18 cellular contexts compared by ENCODE assay signal in genomic region chr2:96553176-96553956, GRCh38. TPM values are rescaled to one million over a fixed set of nuclear protein-coding genes. Genes with fewer than 3 reads are reported as not detected.
DNase-seq lines count a peak whose midpoint lies in the region; ATAC-seq and TF ChIP-seq lines count a peak whose summit lies in the region.
"Had no signal": no experiment of that assay in that cellular context is flagged by ENCODE, and none has a peak within 500 bp of the region (broad histone marks: within the 10 kb centered on the region; RNA-seq: fewer than 3 reads in every experiment).

No MANE protein-coding gene starts in this region.

- no peak for ATAC-seq in activated CD8-positive, alpha-beta memory T cell treated with anti-CD3 and anti-CD28 coated beads, Interleukin-2, amount 10 ng/mL, durations not matched to agents 7 days and 5 days
- ATAC-seq in CD8-positive, alpha-beta T cell, result no peak
- no peak for ATAC-seq in activated T-cell treated with anti-CD3 and anti-CD28 coated beads, Interleukin-2, amount 50 U/mL, for 4 hours
- ATAC-seq in naive thymus-derived CD4-positive, alpha-beta T cell, result no peak

- peak; percentile 72 for DNase-seq in activated CD8-positive, alpha-beta memory T cell treated with anti-CD3 and anti-CD28 coated beads, Interleukin-2, amount 50 U/mL, for 48 hours
- DNase-seq in activated CD8-positive, alpha-beta memory T cell treated with anti-CD3 and anti-CD28 coated beads, Interleukin-2, amount 10 ng/mL, durations not matched to agents 7 days and 5 days, result no peak
- no peak for DNase-seq in CD8-positive, alpha-beta T cell
- DNase-seq in activated T-cell treated with anti-CD3 and anti-CD28 coated beads, Interleukin-2, amount 50 U/mL, for 4 hours, result no peak
- DNase-seq in naive thymus-derived CD4-positive, alpha-beta T cell, result peak in 3 of 9 donors; percentile 12 to 23 (median 18)
- DNase-seq in NCI-H1930 (lab: John Stamatoyannopoulos, UW), result no peak
- no peak for DNase-seq in NCI-H1417 treated with DMSO at 0.1 percent for 48 hours (lab: John Stamatoyannopoulos, UW)
- DNase-seq in inferior parietal cortex (ENCODE audit: extremely low spot score), result no peak
- DNase-seq: NCI-H226 had no signal

- H3K36me3 ChIP-seq in CD8-positive, alpha-beta T cell (ENCODE audit: insufficient read depth, low read length), result peaks cover 37% of the 10 kb centered on the region
- peaks cover 10 to 47% (median 11%) of the 10 kb centered on the region in 3 experiments for H3K36me3 ChIP-seq in naive thymus-derived CD4-positive, alpha-beta T cell (ENCODE audit: control insufficient read depth in 2 of 3, insufficient read depth in 3 of 3, low read length in 3 of 3)
- H3K36me3 ChIP-seq: WERI-Rb-1 had no signal

- no peak overlapping the region for H3K4me3 Mint-ChIP-seq in activated CD8-positive, alpha-beta memory T cell treated with anti-CD3 and anti-CD28 coated beads, Interleukin-2, amount 10 ng/mL, durations not matched to agents 7 days and 5 days
- H3K4me3 Mint-ChIP-seq in CD8-positive, alpha-beta T cell, result peak overlapping the region; percentile 22
- H3K4me3 Mint-ChIP-seq in activated T-cell treated with anti-CD3 and anti-CD28 coated beads, Interleukin-2, amount 50 U/mL, for 4 hours, result peak overlapping the region; percentile 24
- peak overlapping the region in 6 of 10 donors; percentile 3 to 67 (median 46) for H3K4me3 Mint-ChIP-seq in naive thymus-derived CD4-positive, alpha-beta T cell

- no peaks in the 10 kb centered on the region for H3K27me3 ChIP-seq in CD8-positive, alpha-beta T cell (ENCODE audit: insufficient read depth, low read length)
- H3K27me3 ChIP-seq in naive thymus-derived CD4-positive, alpha-beta T cell (ENCODE audit: control insufficient read depth in 2 of 2, insufficient read depth in 2 of 2, low read length in 2 of 2), result no peaks in the 10 kb centered on the region
- H3K27me3 ChIP-seq: colonic mucosa had no signal

- H3K4me3 ChIP-seq in CD8-positive, alpha-beta T cell (ENCODE audit: low read depth, low read length), result no peak overlapping the region
- no peak overlapping the region for H3K4me3 ChIP-seq in naive thymus-derived CD4-positive, alpha-beta T cell (ENCODE audit: low read length)
- H3K4me3 ChIP-seq: colonic mucosa had no signal

- H3K27me3 Mint-ChIP-seq in activated CD8-positive, alpha-beta memory T cell treated with anti-CD3 and anti-CD28 coated beads, Interleukin-2, amount 10 ng/mL, durations not matched to agents 7 days and 5 days, result no peaks in the 10 kb centered on the region
- no peaks in the 10 kb centered on the region for H3K27me3 Mint-ChIP-seq in CD8-positive, alpha-beta T cell (ENCODE audit: low read depth)
- H3K27me3 Mint-ChIP-seq in activated T-cell treated with anti-CD3 and anti-CD28 coated beads, Interleukin-2, amount 50 U/mL, for 4 hours (ENCODE audit: low read depth), result no peaks in the 10 kb centered on the region
- H3K27me3 Mint-ChIP-seq in naive thymus-derived CD4-positive, alpha-beta T cell, result no peaks in the 10 kb centered on the region
- H3K27me3 Mint-ChIP-seq: T-cell had no signal

- POLR2A ChIA-PET in CD8-positive, alpha-beta T cell (lab: Charles Lee), result interaction anchor here (0.6 to 5.5 kb wide), 8 partner anchors 15 to 218 kb away, joined by 3 to 61 read pairs (median 5); partner anchors contain the start of genes ARID5A and NCAPH
- POLR2A ChIA-PET in naive thymus-derived CD4-positive, alpha-beta T cell (lab: Charles Lee), result interaction anchor here (0.6 to 12.5 kb wide), 7 partner anchors 9 to 356 kb away, joined by 3 to 241 read pairs (median 3); partner anchors contain the start of genes ARID5A and CNNM3

- no peak overlapping the region for H3K27ac Mint-ChIP-seq in activated CD8-positive, alpha-beta memory T cell treated with anti-CD3 and anti-CD28 coated beads, Interleukin-2, amount 10 ng/mL, durations not matched to agents 7 days and 5 days
- peak overlapping the region; percentile 62 for H3K27ac Mint-ChIP-seq in CD8-positive, alpha-beta T cell
- peak overlapping the region in 8 of 9 donors; percentile 60 to 88 (median 80) for H3K27ac Mint-ChIP-seq in naive thymus-derived CD4-positive, alpha-beta T cell

- no peaks in the 10 kb centered on the region for H3K9me3 Mint-ChIP-seq in activated CD8-positive, alpha-beta memory T cell treated with anti-CD3 and anti-CD28 coated beads, Interleukin-2, amount 10 ng/mL, durations not matched to agents 7 days and 5 days (ENCODE audit: low read depth)
- H3K9me3 Mint-ChIP-seq in CD8-positive, alpha-beta T cell, result no peaks in the 10 kb centered on the region
- no peaks in the 10 kb centered on the region for H3K9me3 Mint-ChIP-seq in activated T-cell treated with anti-CD3 and anti-CD28 coated beads, Interleukin-2, amount 50 U/mL, for 4 hours
- H3K9me3 Mint-ChIP-seq in naive thymus-derived CD4-positive, alpha-beta T cell, result peaks cover 0 to 5% (median 0%) of the 10 kb centered on the region in 11 donors
- H3K9me3 Mint-ChIP-seq: T-cell had no signal

- H3K36me3 Mint-ChIP-seq in activated CD8-positive, alpha-beta memory T cell treated with anti-CD3 and anti-CD28 coated beads, Interleukin-2, amount 10 ng/mL, durations not matched to agents 7 days and 5 days, result peaks cover 7% of the 10 kb centered on the region
- peaks cover 28% of the 10 kb centered on the region for H3K36me3 Mint-ChIP-seq in CD8-positive, alpha-beta T cell
- H3K36me3 Mint-ChIP-seq in activated T-cell treated with anti-CD3 and anti-CD28 coated beads, Interleukin-2, amount 50 U/mL, for 4 hours (ENCODE audit: insufficient read depth), result peaks cover 10% of the 10 kb centered on the region
- H3K36me3 Mint-ChIP-seq in naive thymus-derived CD4-positive, alpha-beta T cell, result peaks cover 0 to 7% (median 0%) of the 10 kb centered on the region in 5 donors

- peaks cover 38% of the 10 kb centered on the region for H3K4me1 Mint-ChIP-seq in activated CD8-positive, alpha-beta memory T cell treated with anti-CD3 and anti-CD28 coated beads, Interleukin-2, amount 10 ng/mL, durations not matched to agents 7 days and 5 days
- peaks cover 17% of the 10 kb centered on the region for H3K4me1 Mint-ChIP-seq in CD8-positive, alpha-beta T cell (ENCODE audit: low read depth)
- peaks cover 23% of the 10 kb centered on the region for H3K4me1 Mint-ChIP-seq in activated T-cell treated with anti-CD3 and anti-CD28 coated beads, Interleukin-2, amount 50 U/mL, for 4 hours (ENCODE audit: low read depth)
- H3K4me1 Mint-ChIP-seq in naive thymus-derived CD4-positive, alpha-beta T cell, result peaks cover 0 to 30% (median 15%) of the 10 kb centered on the region in 7 donors

- peaks cover 16% of the 10 kb centered on the region for H3K4me1 ChIP-seq in CD8-positive, alpha-beta T cell (ENCODE audit: insufficient read depth, low read length)
- H3K4me1 ChIP-seq in naive thymus-derived CD4-positive, alpha-beta T cell (ENCODE audit: control insufficient read depth in 2 of 2, insufficient read depth in 2 of 2, low read length in 2 of 2), result peaks cover 4 to 7% of the 10 kb centered on the region in 2 donors
- H3K4me1 ChIP-seq: colonic mucosa had no signal

- no peak for TF ChIP-seq CTCF in CD8-positive, alpha-beta T cell (IDR thresholded peaks at IDR 0.05)

- H3K9me3 ChIP-seq in CD8-positive, alpha-beta T cell (ENCODE audit: low read length), result no peaks in the 10 kb centered on the region
- H3K9me3 ChIP-seq in naive thymus-derived CD4-positive, alpha-beta T cell (ENCODE audit: control insufficient read depth in 2 of 3, low read length in 3 of 3), result no peaks in the 10 kb centered on the region
- H3K9me3 ChIP-seq: colonic mucosa had no signal

- intact Hi-C loops in CD8-positive, alpha-beta T cell (cut with DNase I, micrococcal nuclease), result no loop called here
- intact Hi-C loops in naive thymus-derived CD4-positive, alpha-beta T cell (cut with micrococcal nuclease), result no loop called here

- CTCF ChIA-PET in activated CD8-positive, alpha-beta memory T cell treated with anti-CD3 and anti-CD28 coated beads, Interleukin-2, amount 10 ng/mL, durations not matched to agents 7 days and 5 days (lab: Charles Lee), result interaction anchor here (0.6 to 6.5 kb wide), 46 partner anchors 9 to 323 kb away, joined by 3 to 85 read pairs (median 6); partner anchors contain the start of genes ITPRIPL1 and NEURL3
- CTCF ChIA-PET in CD8-positive, alpha-beta T cell (lab: Charles Lee), result interaction anchor here (0.7 to 13.4 kb wide), 22 partner anchors 10 to 410 kb away, joined by 3 to 149 read pairs (median 4); partner anchors contain the start of genes ARID5A and NEURL3
- CTCF ChIA-PET in naive thymus-derived CD4-positive, alpha-beta T cell (lab: Charles Lee), result interaction anchor here (0.7 to 3.5 kb wide), 13 partner anchors 9 to 378 kb away, joined by 3 to 34 read pairs (median 6); no protein-coding TSS in a partner anchor

- no peak overlapping the region for H3K27ac ChIP-seq in CD8-positive, alpha-beta T cell (ENCODE audit: low read depth, low read length)
- peak overlapping the region; percentile 14 for H3K27ac ChIP-seq in naive thymus-derived CD4-positive, alpha-beta T cell (ENCODE audit: low read depth, low read length)
- H3K27ac ChIP-seq: colonic mucosa, RWPE1, WERI-Rb-1 had no signal

RNA-seq across cellular contexts. Expression of gene ARID5A, which starts 16.8 kb away (rescaled TPM):
- total RNA-seq in activated CD8-positive, alpha-beta memory T cell treated with anti-CD3 and anti-CD28 coated beads, Interleukin-2, amount 10 ng/mL, durations not matched to agents 7 days and 5 days, result 10 to 100 TPM; 57.9 to 70.5 TPM
- total RNA-seq in CD8-positive, alpha-beta T cell, result 100 to 1,000 TPM; 408 to 413 TPM
- 100 to 1,000 TPM; 131 to 169 (median 132) TPM for total RNA-seq in activated T-cell treated with anti-CD3 and anti-CD28 coated beads, Interleukin-2, amount 50 U/mL, for 4 hours
- 100 to 1,000 TPM in 3 of 5 experiments, 10 to 100 TPM in 2; 82.4 to 182 (median 113) TPM for total RNA-seq in naive thymus-derived CD4-positive, alpha-beta T cell
- 100 to 1,000 TPM in 1 of 2 donors, 10 to 100 TPM in 1; 52.2 to 111 TPM for polyA plus RNA-seq in naive thymus-derived CD4-positive, alpha-beta T cell

RNA-seq across cellular contexts. Expression of gene NEURL3, which starts 48.2 kb away (rescaled TPM):
- total RNA-seq in activated CD8-positive, alpha-beta memory T cell treated with anti-CD3 and anti-CD28 coated beads, Interleukin-2, amount 10 ng/mL, durations not matched to agents 7 days and 5 days, result under 1 TPM; 0.38 to 0.52 TPM
- not detected for total RNA-seq in CD8-positive, alpha-beta T cell
- total RNA-seq in activated T-cell treated with anti-CD3 and anti-CD28 coated beads, Interleukin-2, amount 50 U/mL, for 4 hours, result under 1 TPM in 2 of 3 donors, not detected in 1; 0.26 to 0.38 TPM
- total RNA-seq in naive thymus-derived CD4-positive, alpha-beta T cell, result 1 to 10 TPM in 1 of 5 experiments, under 1 TPM in 2, not detected in 2; 0.27 to 1.3 (median 0.43) TPM
- polyA plus RNA-seq in naive thymus-derived CD4-positive, alpha-beta T cell, result not detected
- total RNA-seq: endothelial cell of umbilical vein, fibroblast of villous mesenchyme, HT1080, temporal lobe had no signal
- polyA plus RNA-seq: AG04450, endothelial cell of umbilical vein had no signal
